ENCODE assay signal across 9 cellular contexts in genomic region chr14:64952598-64953309, GRCh38. TPM values are rescaled to one million over a fixed set of nuclear protein-coding genes. Genes with fewer than 3 reads are reported as not detected.
DNase-seq lines count a peak whose midpoint lies in the region; ATAC-seq and TF ChIP-seq lines count a peak whose summit lies in the region.
"Had no signal": no experiment of that assay in that cellular context is flagged by ENCODE, and none has a peak within 500 bp of the region (broad histone marks: within the 10 kb centered on the region; RNA-seq: fewer than 3 reads in every experiment).

No MANE protein-coding gene starts in this region.

- no peak overlapping the region for H3K4me2 ChIP-seq in SK-N-SH

- no peak overlapping the region for H2AFZ ChIP-seq in SK-N-SH (ENCODE audit: low read depth)

- TF ChIP-seq EP300 in SK-N-SH (IDR thresholded peaks at IDR 0.05; ENCODE audit: borderline replicate concordance in 1 of 2, low read depth in 1 of 2, low read length in 1 of 2), result no peak

- no peak overlapping the region for H3K27ac Mint-ChIP-seq in WTC11
- peak overlapping the region; percentile 33 for H3K27ac Mint-ChIP-seq in stimulated activated effector memory CD8-positive, alpha-beta T cell treated with anti-CD3 and anti-CD28 coated beads, Interleukin-12 subunit alpha, Interleukin-12 subunit beta, amount 100 ng/mL, for 72 hours
- no peak overlapping the region for H3K27ac Mint-ChIP-seq in activated naive CD4-positive, alpha-beta T cell treated with anti-CD3 and anti-CD28 coated beads, Interleukin-2, amount 10 ng/mL, durations not matched to agents 7 days and 5 days

- TF ChIP-seq CTCF in SK-N-SH (IDR thresholded peaks at IDR 0.05) (no peak), WTC11 (IDR thresholded peaks at IDR 0.05) (no peak)

- H3K4me3 ChIP-seq in SK-N-SH (ENCODE audit: low read depth in 2 of 2, low read length in 1 of 2), result no peak overlapping the region

- H3K36me3 Mint-ChIP-seq in WTC11, result peaks cover 23% of the 10 kb centered on the region
- no peaks in the 10 kb centered on the region for H3K36me3 Mint-ChIP-seq in stimulated activated effector memory CD8-positive, alpha-beta T cell treated with anti-CD3 and anti-CD28 coated beads, Interleukin-12 subunit alpha, Interleukin-12 subunit beta, amount 100 ng/mL, for 72 hours
- H3K36me3 Mint-ChIP-seq in activated naive CD4-positive, alpha-beta T cell treated with anti-CD3 and anti-CD28 coated beads, Interleukin-2, amount 10 ng/mL, durations not matched to agents 7 days and 5 days, result peaks cover 7% of the 10 kb centered on the region

- no peaks in the 10 kb centered on the region for H3K9me2 ChIP-seq in SK-N-SH

- no peaks in the 10 kb centered on the region for H3K27me3 Mint-ChIP-seq in WTC11 (ENCODE audit: low read depth)
- no peaks in the 10 kb centered on the region for H3K27me3 Mint-ChIP-seq in activated naive CD4-positive, alpha-beta T cell treated with anti-CD3 and anti-CD28 coated beads, Interleukin-2, amount 10 ng/mL, durations not matched to agents 7 days and 5 days

- no peak for TF ChIP-seq RAD21 in SK-N-SH (IDR thresholded peaks at IDR 0.05; ENCODE audit: low read length)

- H3K79me2 ChIP-seq in SK-N-SH (ENCODE audit: insufficient read depth), result no peaks in the 10 kb centered on the region

- no peak overlapping the region for H3K4me3 Mint-ChIP-seq in WTC11
- H3K4me3 Mint-ChIP-seq in stimulated activated effector memory CD8-positive, alpha-beta T cell treated with anti-CD3 and anti-CD28 coated beads, Interleukin-12 subunit alpha, Interleukin-12 subunit beta, amount 100 ng/mL, for 72 hours, result no peak overlapping the region
- no peak overlapping the region for H3K4me3 Mint-ChIP-seq in activated naive CD4-positive, alpha-beta T cell treated with anti-CD3 and anti-CD28 coated beads, Interleukin-2, amount 10 ng/mL, durations not matched to agents 7 days and 5 days

- no peaks in the 10 kb centered on the region for H3K27me3 ChIP-seq in SK-N-SH (ENCODE audit: insufficient read depth)

- 0 out of 3 replicates have a peak, but pooled peaks have one; percentile 29 for ATAC-seq in SK-N-SH treated with all-trans-retinoic acid at 6 μM for 48 hours
- ATAC-seq in WTC11, result peak; percentile 76
- ATAC-seq in stimulated activated effector memory CD8-positive, alpha-beta T cell treated with anti-CD3 and anti-CD28 coated beads, Interleukin-12 subunit alpha, Interleukin-12 subunit beta, amount 100 ng/mL, for 72 hours, result peak; percentile 68

- H3K4me1 Mint-ChIP-seq in WTC11, result peaks cover 37% of the 10 kb centered on the region
- peaks cover 16% of the 10 kb centered on the region for H3K4me1 Mint-ChIP-seq in stimulated activated effector memory CD8-positive, alpha-beta T cell treated with anti-CD3 and anti-CD28 coated beads, Interleukin-12 subunit alpha, Interleukin-12 subunit beta, amount 100 ng/mL, for 72 hours
- H3K4me1 Mint-ChIP-seq in activated naive CD4-positive, alpha-beta T cell treated with anti-CD3 and anti-CD28 coated beads, Interleukin-2, amount 10 ng/mL, durations not matched to agents 7 days and 5 days, result peaks cover 3% of the 10 kb centered on the region

- H3K9ac ChIP-seq in SK-N-SH, result no peak overlapping the region

- no peaks in the 10 kb centered on the region for H3K9me3 ChIP-seq in SK-N-SH

- H3K27ac ChIP-seq in SK-N-SH (ENCODE audit: low read depth in 2 of 2, low read length in 1 of 2), result peak overlapping the region in 1 of 2 experiments; percentile 11; a peak in 2 of 4 replicates

- H4K20me1 ChIP-seq in SK-N-SH (ENCODE audit: insufficient read depth), result no peaks in the 10 kb centered on the region

- no peaks in the 10 kb centered on the region for H3F3A ChIP-seq in SK-N-SH (replicated peaks; ENCODE audit: insufficient read depth)

- peaks cover 0 to 13% of the 10 kb centered on the region in 2 experiments for H3K36me3 ChIP-seq in SK-N-SH (replicated peaks in 1 of 2; ENCODE audit: control insufficient read depth in 1 of 2, insufficient read depth in 2 of 2, low read length in 1 of 2)

- 88% methylated on average over 7 of the region's 7 CpGs for WGBS in SK-N-SH (ENCODE audit: low lambda C conversion rate)

- POLR2A ChIA-PET in SK-N-SH (lab: Yijun Ruan, JAX) (no interaction called here), HEK293T (lab: Yijun Ruan, JAX) (no interaction called here), WTC11 (lab: Charles Lee) (interaction anchor here (0.6 to 1.1 kb wide), 2 partner anchors 34 to 91 kb away, joined by 3 to 4 read pairs; no protein-coding TSS in a partner anchor)

- H3K4me1 ChIP-seq in SK-N-SH (ENCODE audit: control insufficient read depth in 1 of 2, insufficient read depth in 2 of 2, low read depth in 1 of 2, low read length in 1 of 2), result peaks cover 0 to 30% of the 10 kb centered on the region in 2 experiments; a peak in 2 of 4 replicates

- H3K9me3 Mint-ChIP-seq in WTC11, result no peaks in the 10 kb centered on the region
- H3K9me3 Mint-ChIP-seq in stimulated activated effector memory CD8-positive, alpha-beta T cell treated with anti-CD3 and anti-CD28 coated beads, Interleukin-12 subunit alpha, Interleukin-12 subunit beta, amount 100 ng/mL, for 72 hours, result no peaks in the 10 kb centered on the region
- H3K9me3 Mint-ChIP-seq in activated naive CD4-positive, alpha-beta T cell treated with anti-CD3 and anti-CD28 coated beads, Interleukin-2, amount 10 ng/mL, durations not matched to agents 7 days and 5 days, result no peaks in the 10 kb centered on the region

- no peak for DNase-seq in SK-N-SH
- DNase-seq in HEK293T (ENCODE audit: extremely low spot score), result peak; percentile 46
- DNase-seq in WTC11 (ENCODE audit: low spot score), result no peak
- no peak for DNase-seq in stimulated activated effector memory CD8-positive, alpha-beta T cell treated with anti-CD3 and anti-CD28 coated beads, Interleukin-12 subunit alpha, Interleukin-12 subunit beta, amount 100 ng/mL, for 72 hours (ENCODE audit: low spot score in 2 of 2)
- DNase-seq in EL, result no peak
- DNase-seq in stimulated activated CD4-positive, alpha-beta T cell treated with anti-CD3 and anti-CD28 coated beads, Interleukin-1b, Interleukin-23, amount 100 ng/mL, for 48 hours, result no peak
- DNase-seq in activated naive CD4-positive, alpha-beta T cell treated with anti-CD3 and anti-CD28 coated beads, Interleukin-2, amount 10 ng/mL, durations not matched to agents 7 days and 5 days, result no peak
- DNase-seq: activated CD4-positive, alpha-beta T cell treated with anti-CD3 and anti-CD28 coated beads for 1 hour had no signal

- CTCF ChIA-PET in SK-N-SH (lab: Yijun Ruan, JAX), result interaction anchor here (0.7 to 2.3 kb wide), 5 partner anchors 9 to 67 kb away, joined by 3 to 7 read pairs (median 3); no protein-coding TSS in a partner anchor
- CTCF ChIA-PET in HEK293T (lab: Yijun Ruan, JAX), result interaction anchor here (0.7 to 2.0 kb wide), 2 partner anchors 17 to 27 kb away, joined by 3 to 6 read pairs; no protein-coding TSS in a partner anchor
- CTCF ChIA-PET in WTC11 (lab: Charles Lee), result interaction anchor here (0.7 to 2.0 kb wide), 14 partner anchors 8 to 188 kb away, joined by 4 to 22 read pairs (median 6); partner anchors contain the start of genes FNTB and GPX2
- CTCF ChIA-PET in activated naive CD4-positive, alpha-beta T cell treated with anti-CD3 and anti-CD28 coated beads, Interleukin-2, amount 10 ng/mL, durations not matched to agents 7 days and 5 days (lab: Charles Lee), result interaction anchor here (1.1 to 1.2 kb wide), 3 partner anchors 9 to 28 kb away, joined by 3 to 6 read pairs (median 3); no protein-coding TSS in a partner anchor

TF ChIP-seq in SK-N-SH treated with all-trans-retinoic acid at 6 μM for 48 hours, 23 proteins besides CTCF, POLR2A, EP300 and RAD21 (continues in another document):
- no peak for TF ChIP-seq TOX (CRISPR knock-in tag; IDR thresholded peaks at IDR 0.05; ENCODE audit: borderline replicate concordance)
- TF ChIP-seq SNAI2 (CRISPR knock-in tag; IDR thresholded peaks at IDR 0.05), result no peak
- no peak for TF ChIP-seq ARNTL (CRISPR knock-in tag; IDR thresholded peaks at IDR 0.05; ENCODE audit: borderline replicate concordance, low read depth)
- no peak for TF ChIP-seq ZFP3 (CRISPR knock-in tag; IDR thresholded peaks at IDR 0.05)

TF ChIP-seq in HEK293T, 16 proteins besides CTCF, POLR2A, EP300 and RAD21 (continues in another document):
- TF ChIP-seq ZNF384 (IDR thresholded peaks at IDR 0.05), result no peak
- no peak for TF ChIP-seq LEF1 (IDR thresholded peaks at IDR 0.05; ENCODE audit: borderline replicate concordance)
- TF ChIP-seq SP1 (IDR thresholded peaks at IDR 0.05), result no peak
- TF ChIP-seq HDGF (IDR thresholded peaks at IDR 0.05; ENCODE audit: borderline replicate concordance), result no peak
- TF ChIP-seq BHLHE40 (IDR thresholded peaks at IDR 0.05; ENCODE audit: borderline replicate concordance), result no peak

TF ChIP-seq in WTC11, 78 proteins besides CTCF, POLR2A, EP300 and RAD21 (continues in another document):
- TF ChIP-seq IRF2 (CRISPR knock-in tag; IDR thresholded peaks at IDR 0.05; ENCODE audit: borderline replicate concordance, low read depth), result no peak
- TF ChIP-seq SOX15 (CRISPR knock-in tag; IDR thresholded peaks at IDR 0.05), result no peak
- TF ChIP-seq FOXJ3 (CRISPR knock-in tag; IDR thresholded peaks at IDR 0.05; ENCODE audit: borderline replicate concordance), result no peak
- no peak for TF ChIP-seq JUN (CRISPR knock-in tag; IDR thresholded peaks at IDR 0.05)
- no peak for TF ChIP-seq NFATC4 (CRISPR knock-in tag; IDR thresholded peaks at IDR 0.05)
- TF ChIP-seq PRRX2 (CRISPR knock-in tag; IDR thresholded peaks at IDR 0.05), result no peak
- no peak for TF ChIP-seq ZBTB21 (CRISPR knock-in tag; IDR thresholded peaks at IDR 0.05; ENCODE audit: borderline replicate concordance)

RNA-seq across cellular contexts. Expression of gene GPX2, which starts 10.2 kb away (rescaled TPM):
- polyA plus RNA-seq in SK-N-SH (2012; rRNA removed), result not detected in 2 replicates
- not detected in 2 replicates for polyA plus RNA-seq in SK-N-SH (2012; cell fraction: cytosol; rRNA removed)
- polyA plus RNA-seq in SK-N-SH (2012; cell fraction: nucleus; rRNA removed), result not detected in 2 replicates
- total RNA-seq in WTC11 (2021), result 0.80 to 1.5 TPM (median 1.0 TPM) in 3 replicates

RNA-seq across cellular contexts. Expression of gene RAB15, which starts 19.4 kb away (rescaled TPM):
- polyA plus RNA-seq in SK-N-SH (2012; rRNA removed), result 14.2 and 14.8 TPM in 2 replicates
- 10.6 and 12.3 TPM in 2 replicates for polyA plus RNA-seq in SK-N-SH (2012; cell fraction: cytosol; rRNA removed)
- 31.4 and 35.1 TPM in 2 replicates for polyA plus RNA-seq in SK-N-SH (2012; cell fraction: nucleus; rRNA removed)
- total RNA-seq in WTC11 (2021), result 38.4 to 49.1 TPM (median 38.6 TPM) in 3 replicates

RNA-seq across cellular contexts. Expression of gene FNTB, which starts 33.9 kb away (rescaled TPM):
- 18.4 and 19.8 TPM in 2 replicates for polyA plus RNA-seq in SK-N-SH (2012; rRNA removed)
- 10.4 and 14.4 TPM in 2 replicates for polyA plus RNA-seq in SK-N-SH (2012; cell fraction: cytosol; rRNA removed)
- 25.6 and 28.8 TPM in 2 replicates for polyA plus RNA-seq in SK-N-SH (2012; cell fraction: nucleus; rRNA removed)
- total RNA-seq in WTC11 (2021), result 14.2 to 18.2 TPM (median 17.3 TPM) in 3 replicates

RNA-seq across cellular contexts. Expression of gene CHURC1, which starts 38.5 kb away (rescaled TPM):
- 66.8 and 74.8 TPM in 2 replicates for polyA plus RNA-seq in SK-N-SH (2012; rRNA removed)
- 90.1 and 147 TPM in 2 replicates for polyA plus RNA-seq in SK-N-SH (2012; cell fraction: cytosol; rRNA removed)
- polyA plus RNA-seq in SK-N-SH (2012; cell fraction: nucleus; rRNA removed), result 30.3 and 44.6 TPM in 2 replicates
- 47.3 to 52.4 TPM (median 49.1 TPM) in 3 replicates for total RNA-seq in WTC11 (2021)
